ENCODE assay signal across 9 cellular contexts in genomic region chr9:93091453-93092081, GRCh38. TPM values are rescaled to one million over a fixed set of nuclear protein-coding genes. Genes with fewer than 3 reads are reported as not detected.
DNase-seq lines count a peak whose midpoint lies in the region; ATAC-seq, FAIRE-seq and TF ChIP-seq lines count a peak whose summit lies in the region.
"Had no signal": no experiment of that assay in that cellular context is flagged by ENCODE, and none has a peak within 500 bp of the region (broad histone marks: within the 10 kb centered on the region; RNA-seq: fewer than 3 reads in every experiment).

No MANE protein-coding gene starts in this region.

- H3K9me1 ChIP-seq in endothelial cell of umbilical vein (replicated peaks; ENCODE audit: control insufficient read depth, extremely low read depth, insufficient read depth, low read length), result no peaks in the 10 kb centered on the region

- peaks cover 11% of the 10 kb centered on the region for H3K9me3 Mint-ChIP-seq in activated CD4-positive, alpha-beta T cell treated with anti-CD3 and anti-CD28 coated beads for 36 hours (ENCODE audit: low read depth)

- H3K36me3 Mint-ChIP-seq in activated CD4-positive, alpha-beta T cell treated with anti-CD3 and anti-CD28 coated beads for 36 hours (ENCODE audit: low read depth), result peaks cover 36% of the 10 kb centered on the region

- intact Hi-C loops in activated CD4-positive, alpha-beta T cell treated with anti-CD3 and anti-CD28 coated beads for 36 hours (cut with DNase I, micrococcal nuclease), result loop anchor here (1.0 to 10.0 kb wide), 5 partner anchors 27 to 797 kb away; partner anchors contain the start of genes BICD2 (in 1 of the 2) and IARS1 (in 1 of the 2)
- intact Hi-C loops in endothelial cell of umbilical vein (cut with micrococcal nuclease), result loop anchor here (5.0 to 10.0 kb wide), 3 partner anchors 34 to 1073 kb away; partner anchors contain the start of genes IPPK and SUSD3

- H4K20me1 ChIP-seq in endothelial cell of umbilical vein (replicated peaks; ENCODE audit: control insufficient read depth, extremely low read depth, insufficient read depth, low read length), result no peaks in the 10 kb centered on the region

- TF ChIP-seq POLR2A in endothelial cell of umbilical vein (IDR thresholded peaks at IDR 0.05; ENCODE audit: low read depth, low read length), result no peak

- H3K27me3 Mint-ChIP-seq in activated CD4-positive, alpha-beta T cell treated with anti-CD3 and anti-CD28 coated beads for 36 hours, result no peaks in the 10 kb centered on the region

- no peak overlapping the region for H3K4me2 ChIP-seq in endothelial cell of umbilical vein (ENCODE audit: insufficient read depth, low read length)

- TF ChIP-seq CTCF in HEK293 (tag by site-specific recombination; IDR thresholded peaks at IDR 0.05) (no peak), endothelial cell of umbilical vein (IDR thresholded peaks at IDR 0.05; ENCODE audit: extremely low read depth in 1 of 2, insufficient read depth in 1 of 2, low read depth in 1 of 2, low read length in 2 of 2) (no peak), GM10248 (IDR thresholded peaks at IDR 0.05; ENCODE audit: control extremely low read depth, extremely low read depth, low read depth, missing control alignments) (no peak)

- peaks cover 70% of the 10 kb centered on the region for H3K4me1 Mint-ChIP-seq in activated CD4-positive, alpha-beta T cell treated with anti-CD3 and anti-CD28 coated beads for 36 hours

- peak; percentile 90 for DNase-seq in activated CD4-positive, alpha-beta T cell treated with anti-CD3 and anti-CD28 coated beads for 36 hours
- DNase-seq in endothelial cell of umbilical vein (ENCODE audit: low read depth, low spot score), result peak; percentile 29
- peak; percentile 51 for DNase-seq in stimulated activated CD4-positive, alpha-beta T cell treated with anti-CD3 and anti-CD28 coated beads, Interleukin-12 subunit alpha, Interleukin-12 subunit beta, amount 100 ng/mL, for 4 hours
- DNase-seq in GM10248 (ENCODE audit: extremely low spot score), result no peak
- DNase-seq in NCI-H1092 treated with DMSO at 0.1 percent for 48 hours (lab: John Stamatoyannopoulos, UW), result no peak

- peak overlapping the region; percentile 32 for H3K4me3 Mint-ChIP-seq in activated CD4-positive, alpha-beta T cell treated with anti-CD3 and anti-CD28 coated beads for 36 hours

- no peak for FAIRE-seq in endothelial cell of umbilical vein (lab: Jason Lieb, UNC)

- H3K4me1 ChIP-seq in HEK293 (ENCODE audit: control insufficient read depth, insufficient read depth, low read length) (no peaks in the 10 kb centered on the region), endothelial cell of umbilical vein (ENCODE audit: control insufficient read depth, extremely low read depth, insufficient read depth, low read length) (peaks cover 8% of the 10 kb centered on the region)

- POLR2A ChIA-PET in HEK293 (lab: Yijun Ruan, JAX), result no interaction called here
- POLR2A ChIA-PET in activated CD4-positive, alpha-beta T cell treated with anti-CD3 and anti-CD28 coated beads for 36 hours (lab: Charles Lee), result interaction anchor here (0.6 to 1.8 kb wide), 6 partner anchors 9 to 87 kb away, joined by 3 to 11 read pairs (median 5); partner anchors contain the start of gene NINJ1
- POLR2A ChIA-PET in endothelial cell of umbilical vein (lab: Charles Lee), result no interaction called here
- POLR2A ChIA-PET in GM10248 (lab: Yijun Ruan, JAX), result no interaction called here

- no TSS peak for BruUV-seq in endothelial cell of umbilical vein (replicated peaks; lab: Mats Ljungman, UMichigan)

- H3K9me3 ChIP-seq in HEK293 (ENCODE audit: control insufficient read depth, insufficient read depth, low read depth, low read length), result no peaks in the 10 kb centered on the region
- H3K9me3 ChIP-seq in endothelial cell of umbilical vein (replicated peaks; ENCODE audit: control insufficient read depth, insufficient read depth, low read length), result no peaks in the 10 kb centered on the region

- peaks cover 4% of the 10 kb centered on the region for H3K79me2 ChIP-seq in endothelial cell of umbilical vein (ENCODE audit: control insufficient read depth, insufficient read depth, low read length)

- no peaks in the 10 kb centered on the region for H3K27me3 ChIP-seq in endothelial cell of umbilical vein (ENCODE audit: control insufficient read depth in 2 of 2, insufficient read depth in 2 of 2, low read length in 2 of 2)
- H3K27me3 ChIP-seq: SJSA1 had no signal

- H3K27ac ChIP-seq in HEK293 (ENCODE audit: extremely low read depth, low read depth, low read length), result no peak overlapping the region
- no peak overlapping the region for H3K27ac ChIP-seq in endothelial cell of umbilical vein (ENCODE audit: insufficient read depth, low read depth, low read length)
- H3K27ac ChIP-seq: SJSA1 had no signal

- dilution Hi-C loops in endothelial cell of umbilical vein (cut with MboI; ENCODE audit: extremely low pct_ligation_motif_present, low sequenced_read_pairs), result no loop called here

- no peak overlapping the region for H2AFZ ChIP-seq in endothelial cell of umbilical vein (ENCODE audit: low read depth, low read length)

- no peak overlapping the region for H3K9ac ChIP-seq in endothelial cell of umbilical vein (replicated peaks; ENCODE audit: extremely low read depth, insufficient read depth, low read length)

- H3K4me3 ChIP-seq in HEK293 (ENCODE audit: low read depth, low read length) (no peak overlapping the region), endothelial cell of umbilical vein (replicated peaks in 1 of 3; ENCODE audit: insufficient read depth in 1 of 3, low read depth in 1 of 3, low read length in 3 of 3) (no peak overlapping the region)
- H3K4me3 ChIP-seq: lung, SJSA1 had no signal

- H3K36me3 ChIP-seq in HEK293 (ENCODE audit: control insufficient read depth in 2 of 2, insufficient read depth in 1 of 2, low read length in 2 of 2) (no peaks in the 10 kb centered on the region), endothelial cell of umbilical vein (ENCODE audit: control insufficient read depth in 2 of 2, extremely low read depth in 1 of 2, insufficient read depth in 2 of 2, low read length in 2 of 2) (no peaks in the 10 kb centered on the region)

- peak; percentile 42 for ATAC-seq in activated CD4-positive, alpha-beta T cell treated with anti-CD3 and anti-CD28 coated beads for 36 hours
- no peak for ATAC-seq in GM21786 (IDR thresholded peaks at IDR 0.05; ENCODE audit: unreplicated experiment)

- CTCF ChIA-PET in HEK293 (lab: Yijun Ruan, JAX) (interaction anchor here (0.7 to 1.1 kb wide), 3 partner anchors 17 to 150 kb away, joined by 3 to 4 read pairs (median 3); no protein-coding TSS in a partner anchor), endothelial cell of umbilical vein (lab: Charles Lee) (no interaction called here), GM10248 (lab: Yijun Ruan, JAX) (interaction anchor here (1.0 to 1.5 kb wide), 2 partner anchors 12 to 27 kb away, joined by 3 to 5 read pairs; no protein-coding TSS in a partner anchor)
- CTCF ChIA-PET in activated CD4-positive, alpha-beta T cell treated with anti-CD3 and anti-CD28 coated beads for 36 hours (lab: Charles Lee), result interaction anchor here (0.6 to 1.8 kb wide), 6 partner anchors 17 to 148 kb away, joined by 3 to 6 read pairs (median 3); no protein-coding TSS in a partner anchor

- H3K27ac Mint-ChIP-seq in activated CD4-positive, alpha-beta T cell treated with anti-CD3 and anti-CD28 coated beads for 36 hours, result peak overlapping the region; percentile 98

TF ChIP-seq in HEK293, 187 proteins besides CTCF, POLR2A, EP300 and RAD21 (continues in another document):
- TF ChIP-seq ZNF660 (tag by site-specific recombination; IDR thresholded peaks at IDR 0.05), result no peak
- TF ChIP-seq ZNF112 (tag by site-specific recombination; IDR thresholded peaks at IDR 0.05), result no peak
- no peak for TF ChIP-seq ZNF548 (tag by site-specific recombination; IDR thresholded peaks at IDR 0.05)
- TF ChIP-seq HOXC10 (CRISPR knock-in tag; IDR thresholded peaks at IDR 0.05), result no peak

TF ChIP-seq in endothelial cell of umbilical vein, 7 proteins besides CTCF, POLR2A, EP300 and RAD21 (continues in another document):
- TF ChIP-seq JUN (IDR thresholded peaks at IDR 0.05; ENCODE audit: borderline replicate concordance, insufficient read depth, insufficient read length, low read depth) (peak; percentile 45), FOS (IDR thresholded peaks at IDR 0.05; ENCODE audit: borderline replicate concordance, insufficient read depth, low read length) (peak; percentile 62)

RNA-seq across cellular contexts. Expression of gene CARD19, which starts 4.5 kb away (rescaled TPM):
- total RNA-seq in activated CD4-positive, alpha-beta T cell treated with anti-CD3 and anti-CD28 coated beads for 36 hours, result 10 to 100 TPM; 39.6 to 44.4 TPM
- 45.7 and 58.4 TPM in 2 replicates for total RNA-seq in endothelial cell of umbilical vein
- 148 and 238 TPM in 2 replicates for polyA plus RNA-seq in endothelial cell of umbilical vein
- polyA plus RNA-seq in endothelial cell of umbilical vein (2011; cell fraction: cytosol; rRNA removed), result 73.7 and 99.6 TPM in 2 replicates
- polyA plus RNA-seq in endothelial cell of umbilical vein (2011; cell fraction: nucleus; rRNA removed), result 77.8 and 80.0 TPM in 2 replicates
- polyA plus RNA-seq in endothelial cell of umbilical vein (2012), result 44.0 and 78.6 TPM in 2 replicates
- 25.4 and 36.1 TPM in 2 replicates for polyA minus RNA-seq in endothelial cell of umbilical vein
- polyA minus RNA-seq in endothelial cell of umbilical vein (2011; cell fraction: cytosol; rRNA and poly(A)+ RNA removed), result 7.7 TPM
- polyA minus RNA-seq in endothelial cell of umbilical vein (2011; cell fraction: nucleus; rRNA and poly(A)+ RNA removed), result 18.2 and 21.8 TPM in 2 replicates

RNA-seq across cellular contexts. Expression of gene SUSD3, which starts 33.1 kb away (rescaled TPM):
- total RNA-seq in activated CD4-positive, alpha-beta T cell treated with anti-CD3 and anti-CD28 coated beads for 36 hours, result 10 to 100 TPM; 51.4 to 57.9 TPM
- total RNA-seq in endothelial cell of umbilical vein, result not detected in 2 replicates
- polyA plus RNA-seq in endothelial cell of umbilical vein, result 0.14 TPM in 1 of 2 replicates, not detected in the other
- not detected in 2 replicates for polyA plus RNA-seq in endothelial cell of umbilical vein (2011; cell fraction: cytosol; rRNA removed)
- polyA plus RNA-seq in endothelial cell of umbilical vein (2011; cell fraction: nucleus; rRNA removed), result not detected in 2 replicates
- not detected in 2 replicates for polyA plus RNA-seq in endothelial cell of umbilical vein (2012)
- polyA minus RNA-seq in endothelial cell of umbilical vein, result 0.40 and 0.68 TPM in 2 replicates
- not detected for polyA minus RNA-seq in endothelial cell of umbilical vein (2011; cell fraction: cytosol; rRNA and poly(A)+ RNA removed)
- polyA minus RNA-seq in endothelial cell of umbilical vein (2011; cell fraction: nucleus; rRNA and poly(A)+ RNA removed), result not detected in 2 replicates
- total RNA-seq: SJSA1 had no signal

RNA-seq across cellular contexts. Expression of gene NINJ1, which starts 42.5 kb away (rescaled TPM):
- total RNA-seq in activated CD4-positive, alpha-beta T cell treated with anti-CD3 and anti-CD28 coated beads for 36 hours, result 100 to 1,000 TPM in 1 of 2 experiments, 10 to 100 TPM in 1; 77.4 to 108 TPM
- 31.5 and 42.2 TPM in 2 replicates for total RNA-seq in endothelial cell of umbilical vein
- polyA plus RNA-seq in endothelial cell of umbilical vein, result 57.7 and 75.4 TPM in 2 replicates
- polyA plus RNA-seq in endothelial cell of umbilical vein (2011; cell fraction: cytosol; rRNA removed), result 41.6 and 45.2 TPM in 2 replicates
- polyA plus RNA-seq in endothelial cell of umbilical vein (2011; cell fraction: nucleus; rRNA removed), result 13.5 and 16.1 TPM in 2 replicates
- polyA plus RNA-seq in endothelial cell of umbilical vein (2012), result 47.0 and 62.3 TPM in 2 replicates
- polyA minus RNA-seq in endothelial cell of umbilical vein, result 17.9 and 23.1 TPM in 2 replicates
- 9.3 TPM for polyA minus RNA-seq in endothelial cell of umbilical vein (2011; cell fraction: cytosol; rRNA and poly(A)+ RNA removed)
- polyA minus RNA-seq in endothelial cell of umbilical vein (2011; cell fraction: nucleus; rRNA and poly(A)+ RNA removed), result 6.6 and 11.2 TPM in 2 replicates

Comparison
In these comparisons a context has a peak if more than half of its experiments do, and no peak if none do; other contexts are left out.
1. DNase-seq: peak in activated CD4-positive, alpha-beta T cell treated with anti-CD3 and anti-CD28 coated beads for 36 hours (single experiment), endothelial cell of umbilical vein (single experiment) and stimulated activated CD4-positive, alpha-beta T cell treated with anti-CD3 and anti-CD28 coated beads, Interleukin-12 subunit alpha, Interleukin-12 subunit beta, amount 100 ng/mL, for 4 hours (single experiment); none in GM10248 (single experiment) and NCI-H1092 treated with DMSO at 0.1 percent for 48 hours (single experiment).
2. RNA of gene SUSD3, which starts 33.1 kb away (total RNA-seq): 51.4 to 57.9 TPM in activated CD4-positive, alpha-beta T cell treated with anti-CD3 and anti-CD28 coated beads for 36 hours; not detected in endothelial cell of umbilical vein; every median in the first group is over 10 times any median in the second.